Comparison of ENCODE assay signal across 28 cellular contexts in the genomic region with DNA sequence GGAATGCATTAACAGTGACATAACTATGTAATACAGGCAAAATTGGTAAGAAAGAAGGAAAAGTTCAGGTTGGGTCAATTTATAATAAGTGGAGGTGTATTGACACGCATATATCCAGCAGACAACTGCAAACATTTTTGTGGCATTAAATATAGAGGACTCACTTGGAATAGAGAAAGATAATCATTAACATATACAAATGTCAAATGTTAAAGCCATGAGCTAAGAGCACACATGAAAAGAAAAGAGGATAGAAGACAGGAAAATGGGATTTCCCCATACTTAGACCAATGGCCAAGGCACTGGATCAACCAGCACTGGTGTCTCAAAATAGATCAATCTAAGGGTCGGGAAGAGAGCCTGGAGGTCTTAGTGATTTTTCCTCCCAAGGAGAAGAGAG.
"Had no signal": no experiment of that assay in that cellular context is flagged by ENCODE, and none has a peak within 500 bp of the region (broad histone marks: within the 10 kb centered on the region; RNA-seq: fewer than 3 reads in every experiment).

No MANE protein-coding gene starts in this region.

- H3K4me1 Mint-ChIP-seq: neural progenitor cell; stimulated activated effector memory CD8-positive, alpha-beta T cell treated with anti-CD3 and anti-CD28 coated beads, Interleukin-12 subunit alpha, Interleukin-12 subunit beta, amount 100 ng/mL, for 72 hours; stimulated activated naive B cell treated with anti-CD40 and anti-IgM and Interleukin-4, amounts not matched to agents 10 μg/mL and 1 μg/mL and 100 μg/mL, for 72 hours had no signal

- H3K27ac ChIP-seq: neural progenitor cell, ovary, parathyroid adenoma, psoas muscle, right lobe of liver, sigmoid colon, stomach, thoracic aorta, thyroid gland, tibial nerve, upper lobe of left lung, vagina had no signal

- H3K36me3 Mint-ChIP-seq: stimulated activated effector memory CD8-positive, alpha-beta T cell treated with anti-CD3 and anti-CD28 coated beads, Interleukin-12 subunit alpha, Interleukin-12 subunit beta, amount 100 ng/mL, for 72 hours; stimulated activated naive B cell treated with anti-CD40 and anti-IgM and Interleukin-4, amounts not matched to agents 10 μg/mL and 1 μg/mL and 100 μg/mL, for 72 hours had no signal

- H3K27me3 Mint-ChIP-seq: progenitor cell of endocrine pancreas; stimulated activated naive B cell treated with anti-CD40 and anti-IgM and Interleukin-4, amounts not matched to agents 10 μg/mL and 1 μg/mL and 100 μg/mL, for 72 hours; stimulated activated naive CD8-positive, alpha-beta T cell treated with anti-CD3 and anti-CD28 coated beads, Interleukin-15, Interleukin-2, amounts not matched to agents 100 ng/mL and 50 ng/mL, for 24 hours had no signal

- H3K36me3 ChIP-seq: neural progenitor cell, ovary, right lobe of liver, sigmoid colon, stomach, thoracic aorta, thyroid gland, tibial nerve, upper lobe of left lung, vagina had no signal

- H2AFZ ChIP-seq: neural progenitor cell, parathyroid adenoma had no signal

- H3K27ac Mint-ChIP-seq: nephron; neural progenitor cell; progenitor cell of endocrine pancreas; stimulated activated effector memory CD8-positive, alpha-beta T cell treated with anti-CD3 and anti-CD28 coated beads, Interleukin-12 subunit alpha, Interleukin-12 subunit beta, amount 100 ng/mL, for 72 hours; stimulated activated naive B cell treated with anti-CD40 and anti-IgM and Interleukin-4, amounts not matched to agents 10 μg/mL and 1 μg/mL and 100 μg/mL, for 72 hours; stimulated activated naive CD8-positive, alpha-beta T cell treated with anti-CD3 and anti-CD28 coated beads, Interleukin-15, Interleukin-2, amounts not matched to agents 100 ng/mL and 50 ng/mL, for 24 hours had no signal

- H3K27me3 ChIP-seq: neural progenitor cell, ovary, right lobe of liver, sigmoid colon, stomach, thyroid gland, tibial nerve, upper lobe of left lung, vagina had no signal

- H3K4me1 ChIP-seq: neural progenitor cell, psoas muscle, right lobe of liver, thyroid gland had no signal

- DNase-seq: occipital lobe; ovary; posterior cingulate gyrus; psoas muscle; right cardiac atrium; right lobe of liver; sigmoid colon; small intestine; stimulated activated CD4-positive, alpha-beta T cell treated with anti-CD3 and anti-CD28 coated beads, Interleukin-15, amount 100 ng/mL, for 24 hours; stimulated activated CD4-positive, alpha-beta T cell treated with anti-CD3 and anti-CD28 coated beads, Interleukin-2, amount 100 ng/mL, for 24 hours; stimulated activated CD4-positive, alpha-beta T cell treated with anti-CD3 and anti-CD28 coated beads, Interleukin-2, amount 100 ng/mL, for 48 hours; stimulated activated CD4-positive, alpha-beta T cell treated with anti-CD3 and anti-CD28 coated beads, Interleukin-4, amount 100 ng/mL, for 24 hours; stimulated activated naive B cell treated with anti-CD40 and anti-IgM and Interleukin-4, amounts not matched to agents 10 μg/mL and 1 μg/mL and 100 μg/mL, for 72 hours; stimulated activated naive CD4-positive, alpha-beta T cell treated with Interleukin-2 at 50 U/mL for 16 hours; stomach; thyroid gland; trophoblast cell; upper lobe of left lung had no signal

- H3K9me3 ChIP-seq: ovary, psoas muscle, right lobe of liver, sigmoid colon, stomach, thoracic aorta, thyroid gland, tibial nerve, upper lobe of left lung, vagina had no signal

- H3K4me3 Mint-ChIP-seq: nephron; neural progenitor cell; stimulated activated effector memory CD8-positive, alpha-beta T cell treated with anti-CD3 and anti-CD28 coated beads, Interleukin-12 subunit alpha, Interleukin-12 subunit beta, amount 100 ng/mL, for 72 hours; stimulated activated naive B cell treated with anti-CD40 and anti-IgM and Interleukin-4, amounts not matched to agents 10 μg/mL and 1 μg/mL and 100 μg/mL, for 72 hours; stimulated activated naive CD8-positive, alpha-beta T cell treated with anti-CD3 and anti-CD28 coated beads, Interleukin-15, Interleukin-2, amounts not matched to agents 100 ng/mL and 50 ng/mL, for 24 hours had no signal

- H3K4me3 ChIP-seq: neural progenitor cell, ovary, psoas muscle, right lobe of liver, sigmoid colon, stomach, thoracic aorta, thyroid gland, tibial nerve, upper lobe of left lung, vagina had no signal

- H3K4me2 ChIP-seq: neural progenitor cell had no signal

- H3K9ac ChIP-seq: neural progenitor cell, parathyroid adenoma had no signal

- FAIRE-seq: small intestine, urothelium cell line had no signal

- H3K9me3 Mint-ChIP-seq: nephron; neural progenitor cell; stimulated activated naive B cell treated with anti-CD40 and anti-IgM and Interleukin-4, amounts not matched to agents 10 μg/mL and 1 μg/mL and 100 μg/mL, for 72 hours had no signal
